1 cellular context compared by ENCODE assay signal in the genomic region with DNA sequence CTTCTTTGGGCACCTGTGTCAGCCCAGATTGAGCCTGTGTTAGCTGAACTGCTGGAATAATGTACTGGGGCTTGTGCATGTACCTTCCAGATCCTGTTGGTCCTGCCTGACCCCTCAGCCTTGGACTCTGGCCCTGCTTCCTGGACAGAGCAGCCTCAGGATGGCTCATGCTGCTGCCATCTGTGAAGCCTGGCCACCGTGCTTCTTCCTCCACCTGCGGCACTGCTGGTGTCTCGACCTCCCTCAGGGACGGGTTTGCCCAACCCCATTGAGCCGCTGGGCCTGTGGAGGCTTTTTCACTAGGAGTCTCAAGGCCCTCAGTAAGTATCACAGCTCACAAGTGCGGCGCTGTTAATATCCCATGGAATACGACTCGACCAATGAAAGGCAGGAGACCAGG.
TF ChIP-seq lines count a peak whose summit lies in the region.

No MANE protein-coding gene starts in this region.

TF ChIP-seq in IMR-90, 13 proteins besides CTCF, POLR2A, EP300 and RAD21 (continued from another document):
- TF ChIP-seq USF2 (IDR thresholded peaks at IDR 0.05; ENCODE audit: low read depth, low read length): no peak
- TF ChIP-seq MXI1 (IDR thresholded peaks at IDR 0.05; ENCODE audit: borderline replicate concordance, low read depth, low read length): no peak
- no peak for TF ChIP-seq RFX5 (IDR thresholded peaks at IDR 0.05; ENCODE audit: low read depth, low read length)
- no peak for TF ChIP-seq CHD1 (IDR thresholded peaks at IDR 0.05; ENCODE audit: low read depth, low read length)
- no peak for TF ChIP-seq RCOR1 (IDR thresholded peaks at IDR 0.05; ENCODE audit: insufficient replicate concordance, low read length)
